Comparison of ENCODE assay signal across 32 cellular contexts in genomic region chr6:15205321-15205720, GRCh38.
"Had no signal": no experiment of that assay in that cellular context is flagged by ENCODE, and none has a peak within 500 bp of the region (broad histone marks: within the 10 kb centered on the region; RNA-seq: fewer than 3 reads in every experiment).

No MANE protein-coding gene starts in this region.

- H3K9me3 Mint-ChIP-seq: activated B cell treated with CpG ODN at 0.5 μM for 24 hours; activated naive CD4-positive, alpha-beta T cell treated with anti-CD3 and anti-CD28 coated beads, Interleukin-2, amount 50 U/mL, for 24 hours; activated naive CD8-positive, alpha-beta T cell treated with anti-CD3 and anti-CD28 coated beads, Interleukin-2, amount 50 U/mL, for 24 hours; naive B cell; stimulated activated memory B cell treated with anti-CD40 and anti-IgM and Interleukin-4, amounts not matched to agents 10 μg/mL and 1 μg/mL and 100 μg/mL, for 72 hours; stimulated activated naive CD8-positive, alpha-beta T cell treated with anti-CD3 and anti-CD28 coated beads, Interleukin-15, amount 100 ng/mL, for 72 hours had no signal

- H3K9me3 ChIP-seq: breast epithelium, heart left ventricle, neutrophil, ovary, prostate gland, upper lobe of left lung, vagina had no signal

- H3K4me3 Mint-ChIP-seq: activated B cell treated with CpG ODN at 0.5 μM for 24 hours; activated CD8-positive, alpha-beta memory T cell treated with anti-CD3 and anti-CD28 coated beads, Interleukin-2, amount 10 ng/mL, durations not matched to agents 7 days and 5 days; activated CD8-positive, alpha-beta T cell treated with anti-CD3 and anti-CD28 coated beads, Interleukin-2, amount 10 ng/mL, durations not matched to agents 7 days and 5 days; activated naive CD4-positive, alpha-beta T cell treated with anti-CD3 and anti-CD28 coated beads, Interleukin-2, amount 50 U/mL, for 24 hours; activated naive CD8-positive, alpha-beta T cell treated with anti-CD3 and anti-CD28 coated beads, Interleukin-2, amount 50 U/mL, for 24 hours; nephron progenitor cell; stimulated activated memory B cell treated with anti-CD40 and anti-IgM and Interleukin-4, amounts not matched to agents 10 μg/mL and 1 μg/mL and 100 μg/mL, for 72 hours; stimulated activated naive CD8-positive, alpha-beta T cell treated with anti-CD3 and anti-CD28 coated beads, Interleukin-15, amount 100 ng/mL, for 72 hours had no signal

- H3K36me3 Mint-ChIP-seq: activated naive CD4-positive, alpha-beta T cell treated with anti-CD3 and anti-CD28 coated beads, Interleukin-2, amount 50 U/mL, for 24 hours; naive B cell; stimulated activated memory B cell treated with anti-CD40 and anti-IgM and Interleukin-4, amounts not matched to agents 10 μg/mL and 1 μg/mL and 100 μg/mL, for 72 hours had no signal

- H3K4me3 ChIP-seq: breast epithelium, heart left ventricle, ovary, prostate gland, smooth muscle cell, upper lobe of left lung, vagina had no signal

- H3K27me3 Mint-ChIP-seq: activated CD8-positive, alpha-beta memory T cell treated with anti-CD3 and anti-CD28 coated beads, Interleukin-2, amount 10 ng/mL, durations not matched to agents 7 days and 5 days; activated naive CD4-positive, alpha-beta T cell treated with anti-CD3 and anti-CD28 coated beads, Interleukin-2, amount 50 U/mL, for 24 hours; activated naive CD8-positive, alpha-beta T cell treated with anti-CD3 and anti-CD28 coated beads, Interleukin-2, amount 50 U/mL, for 24 hours; stimulated activated naive CD8-positive, alpha-beta T cell treated with anti-CD3 and anti-CD28 coated beads, Interleukin-15, amount 100 ng/mL, for 72 hours had no signal

- H3K27ac Mint-ChIP-seq: activated B cell treated with CpG ODN at 0.5 μM for 24 hours; activated CD8-positive, alpha-beta memory T cell treated with anti-CD3 and anti-CD28 coated beads, Interleukin-2, amount 10 ng/mL, durations not matched to agents 7 days and 5 days; activated CD8-positive, alpha-beta T cell treated with anti-CD3 and anti-CD28 coated beads, Interleukin-2, amount 10 ng/mL, durations not matched to agents 7 days and 5 days; activated naive CD4-positive, alpha-beta T cell treated with anti-CD3 and anti-CD28 coated beads, Interleukin-2, amount 50 U/mL, for 24 hours; activated naive CD8-positive, alpha-beta T cell treated with anti-CD3 and anti-CD28 coated beads, Interleukin-2, amount 50 U/mL, for 24 hours; activated T-helper 2 cell treated with anti-CD3 and anti-CD28 coated beads, Interferon-gamma antibody, Interleukin-2, Interleukin-4, amounts not matched to agents 10 μg/mL and 5 μg/mL and 100 μg/mL, durations not matched to agents 14 hours and 24 hours and 36 hours; naive B cell; nephron progenitor cell; stimulated activated memory B cell treated with anti-CD40 and anti-IgM and Interleukin-4, amounts not matched to agents 10 μg/mL and 1 μg/mL and 100 μg/mL, for 72 hours had no signal

- H3K27me3 ChIP-seq: breast epithelium, heart left ventricle, neutrophil, ovary, upper lobe of left lung, vagina had no signal

- ATAC-seq: activated CD8-positive, alpha-beta memory T cell treated with anti-CD3 and anti-CD28 coated beads, Interleukin-2, amount 10 ng/mL, durations not matched to agents 7 days and 5 days; activated CD8-positive, alpha-beta T cell treated with anti-CD3 and anti-CD28 coated beads, Interleukin-2, amount 10 ng/mL, durations not matched to agents 7 days and 5 days; activated naive CD8-positive, alpha-beta T cell treated with anti-CD3 and anti-CD28 coated beads, Interleukin-2, amount 50 U/mL, for 24 hours; esophagus mucosa; heart left ventricle; left ventricle myocardium superior; stimulated activated memory B cell treated with anti-CD40 and anti-IgM and Interleukin-4, amounts not matched to agents 10 μg/mL and 1 μg/mL and 100 μg/mL, for 72 hours; stimulated activated naive CD8-positive, alpha-beta T cell treated with anti-CD3 and anti-CD28 coated beads, Interleukin-15, amount 100 ng/mL, for 72 hours had no signal

- H3K4me1 Mint-ChIP-seq: activated B cell treated with CpG ODN at 0.5 μM for 24 hours had no signal

- H3K4me1 ChIP-seq: breast epithelium, prostate gland, upper lobe of left lung, vagina had no signal

- H3K36me3 ChIP-seq: breast epithelium, heart left ventricle, neutrophil, ovary, prostate gland, upper lobe of left lung, vagina had no signal

- H3K27ac ChIP-seq: heart left ventricle, ovary, prostate gland, upper lobe of left lung, vagina had no signal

- DNase-seq: activated B cell treated with CpG ODN at 0.5 μM for 24 hours; activated CD4-positive, alpha-beta T cell treated with anti-CD3 and anti-CD28 coated beads, Interleukin-2, amount 50 U/mL, for 1 hour; activated CD8-positive, alpha-beta memory T cell treated with anti-CD3 and anti-CD28 coated beads, Interleukin-2, amount 10 ng/mL, durations not matched to agents 7 days and 5 days; activated CD8-positive, alpha-beta T cell treated with anti-CD3 and anti-CD28 coated beads, Interleukin-2, amount 10 ng/mL, durations not matched to agents 7 days and 5 days; activated naive CD8-positive, alpha-beta T cell treated with anti-CD3 and anti-CD28 coated beads, Interleukin-2, amount 50 U/mL, for 24 hours; activated T-cell treated with anti-CD3 and anti-CD28 coated beads, Interleukin-2, amount 50 U/mL, for 48 hours; amygdala; central memory CD4-positive, alpha-beta T cell; dermis blood vessel endothelial cell; effector CD4-positive, alpha-beta T cell; foreskin fibroblast; left ventricle myocardium superior; naive B cell; nephron progenitor cell; ovary; stimulated activated CD4-positive, alpha-beta T cell treated with anti-CD3 and anti-CD28 coated beads, Interleukin-1b, Interleukin-23, amount 100 ng/mL, for 48 hours; stimulated activated CD4-positive, alpha-beta T cell treated with anti-CD3 and anti-CD28 coated beads, Interleukin-4, amount 100 ng/mL, for 4 hours; stimulated activated CD8-positive, alpha-beta memory T cell treated with anti-CD3 and anti-CD28 coated beads, Interleukin-4, amount 100 ng/mL, for 48 hours; stimulated activated naive CD8-positive, alpha-beta T cell treated with anti-CD3 and anti-CD28 coated beads, Interleukin-15, amount 100 ng/mL, for 72 hours; substantia nigra; T-helper 2 cell; upper lobe of left lung had no signal
